ENCODE assay signal across 13 cellular contexts in the genomic region with DNA sequence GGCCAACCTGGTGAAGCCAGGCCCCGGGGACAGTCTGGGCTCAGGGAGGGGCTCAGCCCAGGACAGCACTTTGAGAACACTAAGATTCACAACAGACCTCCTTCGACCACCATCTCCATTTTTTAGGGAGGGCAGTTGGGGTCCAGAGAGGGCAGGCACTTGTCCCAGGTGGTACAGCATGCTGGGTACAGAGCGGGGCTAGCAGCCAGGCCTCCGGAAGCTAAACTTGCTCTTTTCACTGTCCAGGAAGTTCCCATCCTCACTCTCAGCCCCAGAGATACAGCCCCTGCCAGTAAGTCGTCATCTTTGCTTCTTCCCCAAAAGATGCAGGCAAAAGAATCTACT. TPM values are rescaled to one million over a fixed set of nuclear protein-coding genes. Genes with fewer than 3 reads are reported as not detected.
DNase-seq lines count a peak whose midpoint lies in the region; ATAC-seq and TF ChIP-seq lines count a peak whose summit lies in the region.
"Had no signal": no experiment of that assay in that cellular context is flagged by ENCODE, and none has a peak within 500 bp of the region (broad histone marks: within the 10 kb centered on the region; RNA-seq: fewer than 3 reads in every experiment).

No MANE protein-coding gene starts in this region.

- H3K4me3 ChIP-seq in adrenal gland, result no peak overlapping the region
- no peak overlapping the region for H3K4me3 ChIP-seq in left ventricle myocardium inferior
- no peak overlapping the region for H3K4me3 ChIP-seq in tibial artery

- peak overlapping the region; percentile 96 for H3K27ac Mint-ChIP-seq in nephron progenitor cell
- H3K27ac Mint-ChIP-seq: activated CD8-positive, alpha-beta T cell treated with anti-CD3 and anti-CD28 coated beads, Interleukin-2, amount 10 ng/mL, durations not matched to agents 7 days and 5 days; activated naive CD4-positive, alpha-beta T cell treated with anti-CD3 and anti-CD28 coated beads, Interleukin-2, amount 50 U/mL, for 24 hours; T-helper 2 cell treated with Interferon-gamma antibody and Interleukin-4, amounts not matched to agents 5 μg/mL and 100 μg/mL, for 36 hours had no signal

- H3K27me3 ChIP-seq in adrenal gland, result no peaks in the 10 kb centered on the region
- H3K27me3 ChIP-seq in left ventricle myocardium inferior (ENCODE audit: low read depth), result peaks cover 10% of the 10 kb centered on the region
- peaks cover 0 to 18% of the 10 kb centered on the region in 2 donors for H3K27me3 ChIP-seq in tibial artery

- TF ChIP-seq POLR2A in adrenal gland (IDR thresholded peaks at IDR 0.05), result no peak

- peaks cover 20% of the 10 kb centered on the region for H3K9me3 Mint-ChIP-seq in nephron progenitor cell
- H3K9me3 Mint-ChIP-seq: activated naive CD4-positive, alpha-beta T cell treated with anti-CD3 and anti-CD28 coated beads, Interleukin-2, amount 50 U/mL, for 24 hours; T-helper 2 cell treated with Interferon-gamma antibody and Interleukin-4, amounts not matched to agents 5 μg/mL and 100 μg/mL, for 36 hours had no signal

- intact Hi-C loops in adrenal gland (cut with DNase I) (no loop called here), left ventricle myocardium inferior (cut with micrococcal nuclease) (no loop called here), tibial artery (cut with DNase I; ENCODE audit: low total_unique reads) (no loop called here)

- ATAC-seq in GM21528 (IDR thresholded peaks at IDR 0.05; ENCODE audit: low FRiP score, unreplicated experiment), result no peak
- ATAC-seq: activated CD8-positive, alpha-beta T cell treated with anti-CD3 and anti-CD28 coated beads, Interleukin-2, amount 10 ng/mL, durations not matched to agents 7 days and 5 days; Panc1 had no signal

- no peak for TF ChIP-seq CTCF in adrenal gland (IDR thresholded peaks at IDR 0.05)
- TF ChIP-seq CTCF in left ventricle myocardium inferior (IDR thresholded peaks at IDR 0.05; ENCODE audit: borderline replicate concordance), result no peak
- TF ChIP-seq CTCF in nephron progenitor cell (IDR thresholded peaks at IDR 0.05), result no peak
- TF ChIP-seq CTCF in tibial artery (IDR thresholded peaks at IDR 0.05), result no peak

- peak overlapping the region; percentile 29 for H3K4me3 Mint-ChIP-seq in nephron progenitor cell
- H3K4me3 Mint-ChIP-seq: activated CD8-positive, alpha-beta T cell treated with anti-CD3 and anti-CD28 coated beads, Interleukin-2, amount 10 ng/mL, durations not matched to agents 7 days and 5 days; activated naive CD4-positive, alpha-beta T cell treated with anti-CD3 and anti-CD28 coated beads, Interleukin-2, amount 50 U/mL, for 24 hours; T-helper 2 cell treated with Interferon-gamma antibody and Interleukin-4, amounts not matched to agents 5 μg/mL and 100 μg/mL, for 36 hours had no signal

- no peaks in the 10 kb centered on the region for H3K36me3 Mint-ChIP-seq in nephron progenitor cell (ENCODE audit: low read depth)
- H3K36me3 Mint-ChIP-seq: activated naive CD4-positive, alpha-beta T cell treated with anti-CD3 and anti-CD28 coated beads, Interleukin-2, amount 50 U/mL, for 24 hours had no signal

- peaks cover 82% of the 10 kb centered on the region for H3K4me1 Mint-ChIP-seq in nephron progenitor cell
- H3K4me1 Mint-ChIP-seq: activated naive CD4-positive, alpha-beta T cell treated with anti-CD3 and anti-CD28 coated beads, Interleukin-2, amount 50 U/mL, for 24 hours had no signal

- peaks cover 10% of the 10 kb centered on the region for H3K27me3 Mint-ChIP-seq in nephron progenitor cell (ENCODE audit: low read depth, poor library complexity)

- H3K27ac ChIP-seq in adrenal gland (peak overlapping the region in 4 of 5 donors; percentile 3 to 93 (median 69)), left ventricle myocardium inferior (replicated peaks) (peak overlapping the region; percentile 94), tibial artery (peak overlapping the region; percentile 57 to 61)
- H3K27ac ChIP-seq: HL-60 had no signal

- DNase-seq in adrenal gland, result no peak
- DNase-seq in left ventricle myocardium inferior, result no peak
- no peak for DNase-seq in nephron progenitor cell
- DNase-seq in tibial artery, result no peak
- no peak for DNase-seq in activated effector memory CD4-positive, alpha-beta T cell treated with anti-CD3 and anti-CD28 coated beads, Interleukin-2, amount 50 U/mL, for 16 hours
- DNase-seq in C1 segment of cervical spinal cord (lab: John Stamatoyannopoulos, UW), result no peak
- DNase-seq in NCI-H187 treated with DMSO at 0.1 percent for 48 hours (lab: John Stamatoyannopoulos, UW), result no peak
- DNase-seq: activated CD8-positive, alpha-beta T cell treated with anti-CD3 and anti-CD28 coated beads, Interleukin-2, amount 10 ng/mL, durations not matched to agents 7 days and 5 days had no signal

- H3K9me3 ChIP-seq in adrenal gland (replicated peaks in 1 of 3) (no peaks in the 10 kb centered on the region), left ventricle myocardium inferior (replicated peaks) (no peaks in the 10 kb centered on the region), tibial artery (no peaks in the 10 kb centered on the region)

- H3K36me3 ChIP-seq in adrenal gland (replicated peaks in 1 of 2), result no peaks in the 10 kb centered on the region
- no peaks in the 10 kb centered on the region for H3K36me3 ChIP-seq in left ventricle myocardium inferior
- H3K36me3 ChIP-seq in tibial artery, result no peaks in the 10 kb centered on the region

- H3K4me1 ChIP-seq in adrenal gland (replicated peaks in 1 of 2) (peaks cover 13 to 20% of the 10 kb centered on the region in 2 donors), left ventricle myocardium inferior (peaks cover 44% of the 10 kb centered on the region), tibial artery (peaks cover 0 to 18% (median 11%) of the 10 kb centered on the region in 4 donors)

- 56 to 82% (median 67%) methylated on average over 3 to 5 of the region's 5 CpGs for WGBS in adrenal gland, 4 donors

RNA-seq across cellular contexts. Expression of gene RAB3IL1, which starts 6.6 kb away (rescaled TPM):
- total RNA-seq in adrenal gland (10 to 100 TPM; 10.9 to 23.7 (median 20.1) TPM), left ventricle myocardium inferior (9.5 TPM)
- polyA plus RNA-seq in adrenal gland, result 10 to 100 TPM in 2 of 3 donors, 1 to 10 TPM in 1; 2.7 to 17.4 (median 15.5) TPM
- total RNA-seq: activated CD8-positive, alpha-beta T cell treated with anti-CD3 and anti-CD28 coated beads, Interleukin-2, amount 10 ng/mL, durations not matched to agents 7 days and 5 days had no signal

RNA-seq across cellular contexts. Expression of gene BEST1, which starts 26.2 kb away (rescaled TPM):
- total RNA-seq in adrenal gland, result 1 to 10 TPM; 2.4 to 5.2 (median 3.9) TPM
- 1 to 10 TPM; 1.4 to 6.8 (median 4.8) TPM for polyA plus RNA-seq in adrenal gland
- total RNA-seq in left ventricle myocardium inferior, result 0.58 TPM
- total RNA-seq: activated CD8-positive, alpha-beta T cell treated with anti-CD3 and anti-CD28 coated beads, Interleukin-2, amount 10 ng/mL, durations not matched to agents 7 days and 5 days had no signal

RNA-seq across cellular contexts. Expression of gene FADS3, which starts 32.6 kb away (rescaled TPM):
- total RNA-seq in adrenal gland (100 to 1,000 TPM in 6 of 8 donors, 10 to 100 TPM in 2; 74.5 to 145 (median 112) TPM), left ventricle myocardium inferior (65.5 TPM)
- 100 to 1,000 TPM in 2 of 3 donors, 10 to 100 TPM in 1; 98.2 to 175 (median 103) TPM for polyA plus RNA-seq in adrenal gland

RNA-seq across cellular contexts. Expression of gene FTH1, which starts 43.4 kb away (rescaled TPM):
- total RNA-seq in adrenal gland (1,000 to 10,000 TPM; 1,483 to 5,565 (median 3,595) TPM), left ventricle myocardium inferior (2,346 TPM)
- 1,000 to 10,000 TPM; 2,586 to 4,544 (median 2,902) TPM for polyA plus RNA-seq in adrenal gland
